Comparison of ENCODE assay signal across 8 cellular contexts in the genomic region with DNA sequence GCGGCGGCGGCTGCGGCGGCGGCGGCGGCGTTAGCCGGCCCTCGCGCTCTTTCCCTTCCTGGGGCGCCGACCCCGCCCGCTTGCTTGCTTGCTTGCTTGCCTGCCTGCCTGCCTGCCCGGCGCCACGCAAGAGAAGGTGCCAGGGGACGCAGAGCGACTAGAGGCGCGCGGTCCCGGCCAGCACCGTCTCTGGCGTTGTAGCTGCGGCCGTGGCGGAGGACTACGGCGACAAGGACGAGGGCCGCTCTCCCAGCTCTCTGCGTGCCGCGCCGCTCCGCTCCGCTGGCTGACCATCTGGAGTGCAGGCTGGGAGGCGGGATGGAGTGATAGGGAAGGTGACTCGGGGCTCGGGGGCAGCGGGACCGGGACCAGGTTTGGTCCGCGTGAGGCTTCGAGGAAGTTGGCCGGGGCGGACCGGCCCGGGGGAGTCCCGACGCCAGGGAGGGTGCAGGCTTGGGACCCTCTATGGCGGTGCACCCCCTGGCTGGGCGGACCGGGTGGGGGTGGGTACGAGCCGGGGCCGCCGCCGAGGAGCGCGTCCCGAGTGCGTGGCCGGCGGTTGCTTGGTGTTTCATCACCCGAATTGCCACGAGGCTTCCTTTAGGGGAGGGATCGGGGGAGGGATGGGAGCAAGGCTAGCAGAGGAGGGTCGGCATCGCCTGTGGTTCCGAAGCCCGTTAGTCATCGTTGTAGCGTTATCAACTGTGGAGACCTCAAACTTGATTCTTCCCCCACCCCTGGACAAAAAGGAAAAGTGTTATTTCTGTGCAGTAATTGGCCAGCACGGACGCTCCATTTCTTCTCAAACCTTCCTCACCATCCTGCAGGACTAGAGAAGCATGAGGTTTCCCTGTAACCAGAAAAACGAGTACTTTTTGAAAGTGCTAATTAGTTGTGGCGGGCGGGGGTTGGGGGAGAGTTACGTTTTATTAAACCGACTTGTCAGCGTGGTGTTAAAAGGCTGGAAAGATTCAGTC. TPM values are rescaled to one million over a fixed set of nuclear protein-coding genes. Genes with fewer than 3 reads are reported as not detected.
DNase-seq lines count a peak whose midpoint lies in the region; ATAC-seq lines count a peak whose summit lies in the region.

No MANE protein-coding gene starts in this region.

- peaks cover 9 to 33% (median 25%) of the 10 kb centered on the region in 4 donors for H3K4me1 Mint-ChIP-seq in naive thymus-derived CD8-positive, alpha-beta T cell
- H3K4me1 Mint-ChIP-seq in stimulated activated naive CD8-positive, alpha-beta T cell treated with anti-CD3 and anti-CD28 coated beads, Interleukin-15, Interleukin-2, amounts not matched to agents 100 ng/mL and 50 ng/mL, for 24 hours (ENCODE audit: low read depth), result peaks cover 28% of the 10 kb centered on the region

- DNase-seq in C1 segment of cervical spinal cord (lab: John Stamatoyannopoulos, UW) (peak in 9 of 14 donors; percentile 37 to 85 (median 71)), OCI-M2 (lab: John Stamatoyannopoulos, UW; ENCODE audit: unreplicated experiment) (peak; percentile 8), activated T-helper 1 cell treated with Interleukin-2 at 50 U/mL for 16 hours (ENCODE audit: low read depth) (peak; percentile 32), fibroblast of gingiva (ENCODE audit: low read depth) (peak; percentile 84)
- peak in 8 of 10 donors; percentile 14 to 77 (median 24) for DNase-seq in naive thymus-derived CD8-positive, alpha-beta T cell

- H3K27me3 Mint-ChIP-seq in naive thymus-derived CD8-positive, alpha-beta T cell, result no peaks in the 10 kb centered on the region
- H3K27me3 Mint-ChIP-seq in stimulated activated naive CD8-positive, alpha-beta T cell treated with anti-CD3 and anti-CD28 coated beads, Interleukin-15, Interleukin-2, amounts not matched to agents 100 ng/mL and 50 ng/mL, for 24 hours, result no peaks in the 10 kb centered on the region

- H3K9me3 Mint-ChIP-seq in naive thymus-derived CD8-positive, alpha-beta T cell, result no peaks in the 10 kb centered on the region
- H3K9me3 Mint-ChIP-seq in stimulated activated naive CD8-positive, alpha-beta T cell treated with anti-CD3 and anti-CD28 coated beads, Interleukin-15, Interleukin-2, amounts not matched to agents 100 ng/mL and 50 ng/mL, for 24 hours, result no peaks in the 10 kb centered on the region

- peak; percentile 71 for ATAC-seq in GM18907 (IDR thresholded peaks at IDR 0.05; ENCODE audit: unreplicated experiment)
- ATAC-seq in HG03196 (IDR thresholded peaks at IDR 0.05; ENCODE audit: unreplicated experiment), result peak; percentile 27
- peak; percentile 0 to 17 for ATAC-seq in naive thymus-derived CD8-positive, alpha-beta T cell

- H3K36me3 Mint-ChIP-seq in naive thymus-derived CD8-positive, alpha-beta T cell, result peaks cover 0 to 1% (median 0%) of the 10 kb centered on the region in 3 donors
- peaks cover 31% of the 10 kb centered on the region for H3K36me3 Mint-ChIP-seq in stimulated activated naive CD8-positive, alpha-beta T cell treated with anti-CD3 and anti-CD28 coated beads, Interleukin-15, Interleukin-2, amounts not matched to agents 100 ng/mL and 50 ng/mL, for 24 hours (ENCODE audit: low read depth)

- peak overlapping the region; percentile 92 to 99 (median 95) for H3K4me3 Mint-ChIP-seq in naive thymus-derived CD8-positive, alpha-beta T cell
- H3K4me3 Mint-ChIP-seq in stimulated activated naive CD8-positive, alpha-beta T cell treated with anti-CD3 and anti-CD28 coated beads, Interleukin-15, Interleukin-2, amounts not matched to agents 100 ng/mL and 50 ng/mL, for 24 hours, result peak overlapping the region; percentile 97

- H3K27ac Mint-ChIP-seq in naive thymus-derived CD8-positive, alpha-beta T cell, result peak overlapping the region; percentile 86 to 97 (median 94)
- H3K27ac Mint-ChIP-seq in stimulated activated naive CD8-positive, alpha-beta T cell treated with anti-CD3 and anti-CD28 coated beads, Interleukin-15, Interleukin-2, amounts not matched to agents 100 ng/mL and 50 ng/mL, for 24 hours, result peak overlapping the region; percentile 99

- POLR2A ChIA-PET in naive thymus-derived CD8-positive, alpha-beta T cell (lab: Charles Lee), result interaction anchor here (0.5 to 1.8 kb wide), 6 partner anchors 14 to 560 kb away, joined by 3 to 12 read pairs (median 4); partner anchors contain the start of genes C12orf56, KICS2 and SRGAP1

RNA-seq across cellular contexts. Expression of gene XPOT, which starts 0.6 kb away (rescaled TPM):
- total RNA-seq in naive thymus-derived CD8-positive, alpha-beta T cell, result 100 to 1,000 TPM; 100 to 106 TPM
- 10 to 100 TPM; 23.6 to 35.8 (median 32.1) TPM for polyA plus RNA-seq in naive thymus-derived CD8-positive, alpha-beta T cell

RNA-seq across cellular contexts. Expression of gene C12orf56, which starts 14.2 kb away (rescaled TPM):
- not detected for total RNA-seq in naive thymus-derived CD8-positive, alpha-beta T cell
- under 1 TPM in 1 of 3 donors, not detected in 2; 0.08 TPM for polyA plus RNA-seq in naive thymus-derived CD8-positive, alpha-beta T cell

RNA-seq across cellular contexts. Expression of gene TBK1, which starts 47.2 kb away (rescaled TPM):
- 10 to 100 TPM; 12.4 to 15.2 TPM for total RNA-seq in naive thymus-derived CD8-positive, alpha-beta T cell
- polyA plus RNA-seq in naive thymus-derived CD8-positive, alpha-beta T cell, result 1 to 10 TPM; 6.1 to 9.7 (median 6.6) TPM

Comparison
In these comparisons a context has a peak if more than half of its experiments do, and no peak if none do; other contexts are left out.
1. Peak in every context shown above with its lines: DNase-seq and ATAC-seq.
2. DNase-seq: peak in every context shown above with its lines; median percentile 84 in fibroblast of gingiva; 71 in C1 segment of cervical spinal cord; 32 in activated T-helper 1 cell treated with Interleukin-2 at 50 U/mL for 16 hours; 24 in naive thymus-derived CD8-positive, alpha-beta T cell; 8 in OCI-M2.
3. ATAC-seq: peak in every context shown above with its lines; median percentile 71 in GM18907; 27 in HG03196; 8 in naive thymus-derived CD8-positive, alpha-beta T cell.